In the genomic region with DNA sequence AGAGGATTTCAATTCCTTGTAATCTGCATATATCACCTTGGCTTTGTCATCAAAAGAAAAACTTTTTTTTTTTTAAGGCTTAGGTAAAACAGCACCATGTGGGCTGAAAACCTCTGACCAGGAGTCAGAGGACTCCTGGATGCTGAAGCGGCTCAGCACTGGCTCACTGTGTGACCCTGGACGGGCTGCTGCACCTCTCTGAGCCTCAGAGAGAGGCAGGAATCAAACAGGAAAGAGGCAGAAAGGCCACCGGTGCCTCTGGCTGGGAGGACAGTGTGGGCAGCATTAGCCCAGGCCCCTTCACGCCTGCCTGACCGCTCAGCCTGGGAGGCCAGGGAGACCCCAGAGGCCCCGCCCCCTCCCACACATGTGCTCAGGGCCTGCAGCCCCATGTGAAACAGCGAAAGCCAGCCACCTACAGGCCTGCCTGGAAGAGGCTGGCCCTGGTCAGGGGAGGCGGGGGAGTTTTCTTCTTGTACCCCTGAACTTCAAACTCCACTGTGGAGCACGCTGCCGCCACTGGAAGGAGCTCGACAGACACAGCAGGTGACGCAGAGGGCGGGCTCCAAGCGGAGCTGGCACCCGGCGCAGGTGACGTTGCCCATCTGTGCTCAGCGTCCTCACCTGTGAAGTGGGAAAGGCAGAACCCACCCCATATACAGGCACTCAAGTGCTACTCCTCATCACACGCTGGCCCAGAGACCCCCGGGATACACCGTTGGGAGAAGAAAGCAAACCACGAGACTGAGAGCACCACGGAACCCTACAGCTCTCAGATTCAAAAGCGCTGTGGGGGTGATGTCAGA, we compare ENCODE assay signal across 14 cellular contexts. TPM values are rescaled to one million over a fixed set of nuclear protein-coding genes. Genes with fewer than 3 reads are reported as not detected.
A peak's percentile ranks its signal among the peaks of the same experiment; 100 is the strongest.
DNase-seq lines count a peak whose midpoint lies in the region; ATAC-seq and TF ChIP-seq lines count a peak whose summit lies in the region.
"Had no signal": no experiment of that assay in that cellular context is flagged by ENCODE, and none has a peak within 500 bp of the region (broad histone marks: within the 10 kb centered on the region; RNA-seq: fewer than 3 reads in every experiment).

No MANE protein-coding gene starts in this region.

- H3K27me3 ChIP-seq in spleen (replicated peaks in 1 of 7) (no peaks in the 10 kb centered on the region), MM.1S (replicated peaks; ENCODE audit: insufficient read depth, low read length) (no peaks in the 10 kb centered on the region)
- H3K27me3 ChIP-seq: Peyer's patch, tibial artery had no signal

- H3K36me3 ChIP-seq in spleen (peaks cover 0 to 12% (median 0%) of the 10 kb centered on the region in 6 donors), MM.1S (replicated peaks; ENCODE audit: insufficient read depth, low read length) (no peaks in the 10 kb centered on the region)
- H3K36me3 ChIP-seq: tibial artery had no signal

- H3K4me3 Mint-ChIP-seq in activated T-cell treated with anti-CD3 and anti-CD28 coated beads, Interleukin-2, amount 50 U/mL, for 72 hours = no peak overlapping the region
- H3K4me3 Mint-ChIP-seq in WTC11 = no peak overlapping the region
- H3K4me3 Mint-ChIP-seq: activated naive CD8-positive, alpha-beta T cell treated with anti-CD3 and anti-CD28 coated beads, Interleukin-2, amount 10 ng/mL, durations not matched to agents 7 days and 5 days; T-helper 2 cell treated with Interferon-gamma antibody and Interleukin-4, amounts not matched to agents 5 μg/mL and 100 μg/mL, for 36 hours had no signal

- H3K36me3 Mint-ChIP-seq in activated T-cell treated with anti-CD3 and anti-CD28 coated beads, Interleukin-2, amount 50 U/mL, for 72 hours (ENCODE audit: insufficient read depth in 2 of 2) = no peaks in the 10 kb centered on the region
- peaks cover 6% of the 10 kb centered on the region; the same call in 1 of the 2 replicates for H3K36me3 Mint-ChIP-seq in WTC11

- no peaks in the 10 kb centered on the region for H3F3A ChIP-seq in MM.1S (ENCODE audit: insufficient read depth, low read length)

- H3K79me2 ChIP-seq in MM.1S (ENCODE audit: low read length) = peaks cover 97% of the 10 kb centered on the region

- H3K27ac Mint-ChIP-seq in activated T-cell treated with anti-CD3 and anti-CD28 coated beads, Interleukin-2, amount 50 U/mL, for 72 hours = peak overlapping the region; percentile 3
- peak overlapping the region; percentile 52; the same call in 1 of the 2 replicates for H3K27ac Mint-ChIP-seq in WTC11
- H3K27ac Mint-ChIP-seq: activated naive CD8-positive, alpha-beta T cell treated with anti-CD3 and anti-CD28 coated beads, Interleukin-2, amount 10 ng/mL, durations not matched to agents 7 days and 5 days had no signal

- H3K4me3 ChIP-seq in spleen = no peak overlapping the region
- no peak overlapping the region for H3K4me3 ChIP-seq in lower leg skin (ENCODE audit: low read depth, poor library complexity, severe bottlenecking)
- no peak overlapping the region for H3K4me3 ChIP-seq in MM.1S (ENCODE audit: low read length)
- H3K4me3 ChIP-seq: Peyer's patch, tibial artery had no signal

- peaks cover 41% of the 10 kb centered on the region for H3K4me1 Mint-ChIP-seq in activated T-cell treated with anti-CD3 and anti-CD28 coated beads, Interleukin-2, amount 50 U/mL, for 72 hours (ENCODE audit: low read depth)
- H3K4me1 Mint-ChIP-seq in WTC11 = peaks cover 23% of the 10 kb centered on the region

- H3K9me2 ChIP-seq in MM.1S (replicated peaks; ENCODE audit: insufficient read depth, low read length) = no peaks in the 10 kb centered on the region

- H3K27ac ChIP-seq in spleen (no peak overlapping the region), MM.1S (ENCODE audit: low read length) (no peak overlapping the region)

- TF ChIP-seq CTCF in WTC11 (IDR thresholded peaks at IDR 0.05) (no peak), spleen (IDR thresholded peaks at IDR 0.05 in 8 of 11, conservative IDR thresholded peaks at IDR 0.05 in 3 of 11) (no peak), lower leg skin (IDR thresholded peaks at IDR 0.05) (no peak), MM.1S (IDR thresholded peaks at IDR 0.05; ENCODE audit: low read length) (no peak)

- H3K4me2 ChIP-seq in MM.1S (ENCODE audit: low read depth, low read length) = no peak overlapping the region

- no peak for ATAC-seq in activated T-cell treated with anti-CD3 and anti-CD28 coated beads, Interleukin-2, amount 50 U/mL, for 72 hours (replicated peaks in 1 of 2)
- ATAC-seq in WTC11 = peak; percentile 56

- intact Hi-C loops in spleen (cut with DNase I; ENCODE audit: low total_unique reads) = no loop called here
- intact Hi-C loops in lower leg skin (cut with DNase I; ENCODE audit: low total_unique reads) = no loop called here

- peaks cover 14 to 98% (median 55%) of the 10 kb centered on the region in 6 donors for H3K4me1 ChIP-seq in spleen
- H3K4me1 ChIP-seq in MM.1S (ENCODE audit: low read length) = no peaks in the 10 kb centered on the region

- TF ChIP-seq POLR2A in spleen (IDR thresholded peaks at IDR 0.05) = no peak
- TF ChIP-seq POLR2A in lower leg skin (IDR thresholded peaks at IDR 0.05) = no peak

- H3K9ac ChIP-seq in MM.1S (ENCODE audit: low read length) = no peak overlapping the region

- H3K9me3 ChIP-seq in spleen (no peaks in the 10 kb centered on the region), MM.1S (replicated peaks; ENCODE audit: insufficient read depth, low read length) (no peaks in the 10 kb centered on the region)
- H3K9me3 ChIP-seq: Peyer's patch, tibial artery had no signal

- POLR2A ChIA-PET in WTC11 (lab: Charles Lee) = no interaction called here

- H3K9me3 Mint-ChIP-seq in activated T-cell treated with anti-CD3 and anti-CD28 coated beads, Interleukin-2, amount 50 U/mL, for 72 hours = no peaks in the 10 kb centered on the region
- H3K9me3 Mint-ChIP-seq in WTC11 = no peaks in the 10 kb centered on the region
- H3K9me3 Mint-ChIP-seq: activated naive CD8-positive, alpha-beta T cell treated with anti-CD3 and anti-CD28 coated beads, Interleukin-2, amount 10 ng/mL, durations not matched to agents 7 days and 5 days; T-helper 2 cell treated with Interferon-gamma antibody and Interleukin-4, amounts not matched to agents 5 μg/mL and 100 μg/mL, for 36 hours had no signal

- H2AFZ ChIP-seq in MM.1S (ENCODE audit: low read length) = no peak overlapping the region

- peaks cover 11% of the 10 kb centered on the region; the same call in 1 of the 2 replicates for H4K20me1 ChIP-seq in MM.1S (ENCODE audit: insufficient read depth, low read length)

- 89 to 93% (median 91%) methylated on average over 12 to 24 of the region's 24 CpGs for WGBS in spleen, 5 donors
- 94% methylated on average over 22 to 24 of the region's 24 CpGs for WGBS in lower leg skin, 2 donors

- CTCF ChIA-PET in WTC11 (lab: Charles Lee) = interaction anchor here (2.4 kb wide), 1 partner anchor 22 kb away, joined by 11 read pairs; no protein-coding TSS in a partner anchor

- DNase-seq in activated T-cell treated with anti-CD3 and anti-CD28 coated beads, Interleukin-2, amount 50 U/mL, for 72 hours = no peak
- DNase-seq in activated T-cell treated with anti-CD3 and anti-CD28 coated beads for 4 hours (no peak), WTC11 (ENCODE audit: low spot score) (peak; percentile 42), iPS-NIHi11 (ENCODE audit: low spot score) (peak; percentile 61), spleen (peak; percentile 56), lower leg skin (ENCODE audit: low spot score in 2 of 2) (no peak), MM.1S (no peak)
- no peak for DNase-seq in activated CD8-positive, alpha-beta memory T cell treated with anti-CD3 and anti-CD28 coated beads for 24 hours
- DNase-seq: activated naive CD8-positive, alpha-beta T cell treated with anti-CD3 and anti-CD28 coated beads, Interleukin-2, amount 10 ng/mL, durations not matched to agents 7 days and 5 days; NCI-H1417 treated with DMSO at 0.1 percent for 48 hours; NCI-H524 treated with DMSO at 0.1 percent for 48 hours; tibial artery had no signal

- no peaks in the 10 kb centered on the region for H3K27me3 Mint-ChIP-seq in activated T-cell treated with anti-CD3 and anti-CD28 coated beads, Interleukin-2, amount 50 U/mL, for 72 hours (ENCODE audit: low read depth)
- H3K27me3 Mint-ChIP-seq in WTC11 (ENCODE audit: low read depth) = no peaks in the 10 kb centered on the region
- H3K27me3 Mint-ChIP-seq: activated naive CD8-positive, alpha-beta T cell treated with anti-CD3 and anti-CD28 coated beads, Interleukin-2, amount 10 ng/mL, durations not matched to agents 7 days and 5 days had no signal

TF ChIP-seq in WTC11, 78 proteins besides CTCF, POLR2A, EP300 and RAD21 (continues in another document):
- TF ChIP-seq NR2C2 (CRISPR knock-in tag; IDR thresholded peaks at IDR 0.05) = no peak
- TF ChIP-seq PRRX2 (CRISPR knock-in tag; IDR thresholded peaks at IDR 0.05) = no peak
- TF ChIP-seq ZNF232 (CRISPR knock-in tag; IDR thresholded peaks at IDR 0.05) = no peak
- no peak for TF ChIP-seq ZSCAN18 (CRISPR knock-in tag; IDR thresholded peaks at IDR 0.05)
- no peak for TF ChIP-seq KAT7 (CRISPR knock-in tag; IDR thresholded peaks at IDR 0.05; ENCODE audit: borderline replicate concordance)
- TF ChIP-seq, protein P1, sequence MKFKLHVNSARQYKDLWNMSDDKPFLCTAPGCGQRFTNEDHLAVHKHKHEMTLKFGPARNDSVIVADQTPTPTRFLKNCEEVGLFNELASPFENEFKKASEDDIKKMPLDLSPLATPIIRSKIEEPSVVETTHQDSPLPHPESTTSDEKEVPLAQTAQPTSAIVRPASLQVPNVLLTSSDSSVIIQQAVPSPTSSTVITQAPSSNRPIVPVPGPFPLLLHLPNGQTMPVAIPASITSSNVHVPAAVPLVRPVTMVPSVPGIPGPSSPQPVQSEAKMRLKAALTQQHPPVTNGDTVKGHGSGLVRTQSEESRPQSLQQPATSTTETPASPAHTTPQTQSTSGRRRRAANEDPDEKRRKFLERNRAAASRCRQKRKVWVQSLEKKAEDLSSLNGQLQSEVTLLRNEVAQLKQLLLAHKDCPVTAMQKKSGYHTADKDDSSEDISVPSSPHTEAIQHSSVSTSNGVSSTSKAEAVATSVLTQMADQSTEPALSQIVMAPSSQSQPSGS (CRISPR knock-in tag; IDR thresholded peaks at IDR 0.05; ENCODE audit: borderline replicate concordance, low read depth) = no peak
- TF ChIP-seq NR1H2 (CRISPR knock-in tag; IDR thresholded peaks at IDR 0.05) = no peak

RNA-seq across cellular contexts. Expression of gene MLLT1, which starts 39.7 kb away (rescaled TPM):
- 10 to 100 TPM; 39.9 to 44.5 TPM for total RNA-seq in activated T-cell treated with anti-CD3 and anti-CD28 coated beads, Interleukin-2, amount 50 U/mL, for 72 hours
- total RNA-seq in WTC11 (2021) = 49.9 to 58.2 TPM (median 50.2 TPM) in 3 replicates
- 10 to 100 TPM; 18.9 to 57.2 (median 41.3) TPM for total RNA-seq in spleen
- polyA plus RNA-seq in spleen = 10 to 100 TPM; 10.1 to 20.6 (median 15.0) TPM
- 10 to 100 TPM; 16.9 to 25.8 (median 24.3) TPM for total RNA-seq in lower leg skin

Comparison
In these comparisons a context has a peak if more than half of its experiments do, and no peak if none do; other contexts are left out.
1. DNase-seq: peak in WTC11 (single experiment), iPS-NIHi11 (single experiment) and spleen (single experiment); none in activated T-cell treated with anti-CD3 and anti-CD28 coated beads, Interleukin-2, amount 50 U/mL, for 72 hours (0 of 2), activated T-cell treated with anti-CD3 and anti-CD28 coated beads for 4 hours (single experiment), activated CD8-positive, alpha-beta memory T cell treated with anti-CD3 and anti-CD28 coated beads for 24 hours (single experiment), lower leg skin (0 of 2) and MM.1S (single experiment).